In the genomic region with DNA sequence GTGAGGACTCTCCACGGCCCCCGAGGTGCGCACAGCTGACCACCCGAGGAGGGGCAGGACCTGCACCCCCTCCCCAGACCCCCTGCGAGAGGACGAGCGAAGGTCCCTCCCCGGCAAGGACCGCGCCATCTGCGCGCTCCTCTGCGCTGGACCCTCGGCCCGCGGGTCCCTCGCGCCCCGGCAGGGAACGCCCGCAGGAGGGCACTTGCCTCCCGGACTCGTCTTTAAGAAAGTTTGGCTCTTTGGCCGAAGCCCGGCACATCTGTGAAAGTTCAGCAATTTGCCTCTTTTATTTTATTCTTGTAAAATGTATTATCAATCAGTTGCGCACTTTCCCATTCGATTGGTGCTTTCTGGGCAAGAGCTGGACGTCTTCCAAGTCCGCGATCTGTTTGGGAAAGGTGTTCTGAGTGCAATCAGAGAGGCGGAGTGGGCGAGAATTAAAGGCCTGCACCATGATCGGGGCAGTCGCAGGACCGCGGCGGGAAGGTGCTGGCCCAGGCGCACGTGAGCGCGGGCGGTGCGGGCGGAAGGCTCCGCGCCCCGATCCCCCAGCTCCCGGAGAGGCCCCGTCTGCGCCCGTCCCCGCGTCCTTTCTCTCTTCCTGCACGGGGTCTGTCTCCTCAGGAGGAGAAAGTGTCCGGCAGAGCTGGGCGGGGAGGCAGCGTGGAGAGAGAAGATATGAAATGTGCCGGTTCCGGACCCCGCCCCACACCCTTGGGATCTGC, we compare ENCODE assay signal across 8 cellular contexts. TPM values are rescaled to one million over a fixed set of nuclear protein-coding genes. Genes with fewer than 3 reads are reported as not detected.
A peak's percentile ranks its signal among the peaks of the same experiment; 100 is the strongest.
DNase-seq lines count a peak whose midpoint lies in the region; ATAC-seq, FAIRE-seq and TF ChIP-seq lines count a peak whose summit lies in the region.

No MANE protein-coding gene starts in this region.

- peak overlapping the region; percentile 14 for H3K4me2 ChIP-seq in endothelial cell of umbilical vein (ENCODE audit: insufficient read depth, low read length)

- H3K9me1 ChIP-seq in endothelial cell of umbilical vein (replicated peaks; ENCODE audit: control insufficient read depth, extremely low read depth, insufficient read depth, low read length) = no peaks in the 10 kb centered on the region

- in situ Hi-C loops in SK-MEL-5 (cut with HindIII; ENCODE audit: low pct_unique_long_range_greater_than_20kb, low sequenced_read_pairs) = no loop called here

- no peak for TF ChIP-seq CTCF in endothelial cell of umbilical vein (IDR thresholded peaks at IDR 0.05; ENCODE audit: extremely low read depth in 1 of 2, insufficient read depth in 1 of 2, low read depth in 1 of 2, low read length in 2 of 2)

- H2AFZ ChIP-seq in endothelial cell of umbilical vein (ENCODE audit: low read depth, low read length) = no peak overlapping the region

- H3K27me3 ChIP-seq in endothelial cell of umbilical vein (ENCODE audit: control insufficient read depth in 2 of 2, insufficient read depth in 2 of 2, low read length in 2 of 2) = peaks cover 16 to 37% of the 10 kb centered on the region in 2 experiments

- no peaks in the 10 kb centered on the region for H3K9me3 ChIP-seq in endothelial cell of umbilical vein (replicated peaks; ENCODE audit: control insufficient read depth, insufficient read depth, low read length)

- H3K79me2 ChIP-seq in endothelial cell of umbilical vein (ENCODE audit: control insufficient read depth, insufficient read depth, low read length) = no peaks in the 10 kb centered on the region

- no peaks in the 10 kb centered on the region for H3K36me3 ChIP-seq in endothelial cell of umbilical vein (ENCODE audit: control insufficient read depth in 2 of 2, extremely low read depth in 1 of 2, insufficient read depth in 2 of 2, low read length in 2 of 2)

- no peaks in the 10 kb centered on the region for H4K20me1 ChIP-seq in endothelial cell of umbilical vein (replicated peaks; ENCODE audit: control insufficient read depth, extremely low read depth, insufficient read depth, low read length)

- CTCF ChIA-PET in endothelial cell of umbilical vein (lab: Charles Lee) = interaction anchor here (0.8 to 2.9 kb wide), 8 partner anchors 9 to 1480 kb away, joined by 3 to 19 read pairs (median 3); no protein-coding TSS in a partner anchor

- POLR2A ChIA-PET in endothelial cell of umbilical vein (lab: Charles Lee) = interaction anchor here (0.7 kb wide), 1 partner anchor 50 kb away, joined by 6 read pairs; no protein-coding TSS in a partner anchor

- intact Hi-C loops in endothelial cell of umbilical vein (cut with micrococcal nuclease) = loop anchor here (1.0 to 2.0 kb wide), 2 partner anchors 25 to 43 kb away; a partner anchor contains a TSS

- H3K9ac ChIP-seq in endothelial cell of umbilical vein (replicated peaks; ENCODE audit: extremely low read depth, insufficient read depth, low read length) = no peak overlapping the region

- ATAC-seq in HG03135 (IDR thresholded peaks at IDR 0.05; ENCODE audit: unreplicated experiment) = no peak
- ATAC-seq in GM19395 (IDR thresholded peaks at IDR 0.05; ENCODE audit: unreplicated experiment) = no peak
- no peak for ATAC-seq in HG03571 (IDR thresholded peaks at IDR 0.05; ENCODE audit: unreplicated experiment)

- no TSS peak for BruUV-seq in endothelial cell of umbilical vein (replicated peaks; lab: Mats Ljungman, UMichigan)

- no peak overlapping the region for H3K27ac ChIP-seq in endothelial cell of umbilical vein (ENCODE audit: insufficient read depth, low read depth, low read length)

- no peak for FAIRE-seq in endothelial cell of umbilical vein (lab: Jason Lieb, UNC)

- dilution Hi-C loops in endothelial cell of umbilical vein (cut with MboI; ENCODE audit: extremely low pct_ligation_motif_present, low sequenced_read_pairs) = no loop called here

- TF ChIP-seq POLR2A in endothelial cell of umbilical vein (IDR thresholded peaks at IDR 0.05; ENCODE audit: low read depth, low read length) = no peak

- DNase-seq in ELR (ENCODE audit: low read depth) = peak; percentile 17
- DNase-seq in SK-MEL-5 (ENCODE audit: low read depth, low spot score) = peak; percentile 10
- peak; percentile 19 for DNase-seq in endothelial cell of umbilical vein (ENCODE audit: low read depth, low spot score)
- peak; percentile 17 for DNase-seq in myocyte (ENCODE audit: low read depth)
- DNase-seq in SKM-1 (lab: John Stamatoyannopoulos, UW; ENCODE audit: unreplicated experiment) = no peak

- H3K4me1 ChIP-seq in endothelial cell of umbilical vein (ENCODE audit: control insufficient read depth, extremely low read depth, insufficient read depth, low read length) = peaks cover 3% of the 10 kb centered on the region

- peak overlapping the region in 1 of 3 experiments; percentile 19 for H3K4me3 ChIP-seq in endothelial cell of umbilical vein (replicated peaks in 1 of 3; ENCODE audit: insufficient read depth in 1 of 3, low read depth in 1 of 3, low read length in 3 of 3)

TF ChIP-seq in endothelial cell of umbilical vein, 7 proteins besides CTCF, POLR2A, EP300 and RAD21:
- TF ChIP-seq POLR2AphosphoS5 (IDR thresholded peaks at IDR 0.05; ENCODE audit: insufficient read depth, low read depth, low read length) (no peak), EZH2 (IDR thresholded peaks at IDR 0.05; ENCODE audit: borderline replicate concordance, low read depth, low read length, severe bottlenecking) (peak; percentile 87)
TF ChIP-seq in endothelial cell of umbilical vein: peak in this region for 1.

RNA-seq across cellular contexts. Expression of a gene that starts 1.6 kb away (rescaled TPM):
- not detected in 2 replicates for total RNA-seq in SK-MEL-5 (2014; rRNA removed; shearing (Covaris generic))
- not detected in 2 replicates for polyA plus RNA-seq in SK-MEL-5 (2015; cell fraction: cytosol; rRNA removed)
- not detected in 2 replicates for polyA plus RNA-seq in SK-MEL-5 (2015; cell fraction: nucleus; rRNA removed)
- not detected in 2 replicates for total RNA-seq in endothelial cell of umbilical vein
- not detected in 2 replicates for polyA plus RNA-seq in endothelial cell of umbilical vein
- polyA plus RNA-seq in endothelial cell of umbilical vein (2011; cell fraction: cytosol; rRNA removed) = not detected in 2 replicates
- polyA plus RNA-seq in endothelial cell of umbilical vein (2011; cell fraction: nucleus; rRNA removed) = not detected in 2 replicates
- polyA plus RNA-seq in endothelial cell of umbilical vein (2012) = not detected in 2 replicates
- not detected in 2 replicates for polyA minus RNA-seq in endothelial cell of umbilical vein
- not detected for polyA minus RNA-seq in endothelial cell of umbilical vein (2011; cell fraction: cytosol; rRNA and poly(A)+ RNA removed)
- polyA minus RNA-seq in endothelial cell of umbilical vein (2011; cell fraction: nucleus; rRNA and poly(A)+ RNA removed) = not detected in 2 replicates
- total RNA-seq in myocyte = not detected in 2 replicates
- not detected for polyA plus RNA-seq in myocyte (2012)

RNA-seq across cellular contexts. Expression of a gene that starts 24.8 kb away (rescaled TPM):
- total RNA-seq in SK-MEL-5 (2014; rRNA removed; shearing (Covaris generic)) = 247 and 268 TPM in 2 replicates
- polyA plus RNA-seq in SK-MEL-5 (2015; cell fraction: cytosol; rRNA removed) = 149 and 158 TPM in 2 replicates
- polyA plus RNA-seq in SK-MEL-5 (2015; cell fraction: nucleus; rRNA removed) = 167 and 200 TPM in 2 replicates
- 76.2 and 80.2 TPM in 2 replicates for total RNA-seq in endothelial cell of umbilical vein
- 46.1 and 63.4 TPM in 2 replicates for polyA plus RNA-seq in endothelial cell of umbilical vein
- 79.2 and 82.1 TPM in 2 replicates for polyA plus RNA-seq in endothelial cell of umbilical vein (2011; cell fraction: cytosol; rRNA removed)
- polyA plus RNA-seq in endothelial cell of umbilical vein (2011; cell fraction: nucleus; rRNA removed) = 59.3 and 73.2 TPM in 2 replicates
- 101 and 123 TPM in 2 replicates for polyA plus RNA-seq in endothelial cell of umbilical vein (2012)
- 83.6 and 93.4 TPM in 2 replicates for polyA minus RNA-seq in endothelial cell of umbilical vein
- polyA minus RNA-seq in endothelial cell of umbilical vein (2011; cell fraction: cytosol; rRNA and poly(A)+ RNA removed) = 98.7 TPM
- 41.4 and 54.6 TPM in 2 replicates for polyA minus RNA-seq in endothelial cell of umbilical vein (2011; cell fraction: nucleus; rRNA and poly(A)+ RNA removed)
- 113 and 114 TPM in 2 replicates for total RNA-seq in myocyte
- 87.2 TPM for polyA plus RNA-seq in myocyte (2012)

RNA-seq across cellular contexts. Expression of a gene that starts 25.7 kb away (rescaled TPM):
- total RNA-seq in SK-MEL-5 (2014; rRNA removed; shearing (Covaris generic)) = 20.1 and 21.9 TPM in 2 replicates
- 16.3 and 21.8 TPM in 2 replicates for polyA plus RNA-seq in SK-MEL-5 (2015; cell fraction: cytosol; rRNA removed)
- 124 and 132 TPM in 2 replicates for polyA plus RNA-seq in SK-MEL-5 (2015; cell fraction: nucleus; rRNA removed)
- 18.6 and 22.4 TPM in 2 replicates for total RNA-seq in endothelial cell of umbilical vein
- 8.6 and 12.5 TPM in 2 replicates for polyA plus RNA-seq in endothelial cell of umbilical vein
- 11.2 and 11.8 TPM in 2 replicates for polyA plus RNA-seq in endothelial cell of umbilical vein (2011; cell fraction: cytosol; rRNA removed)
- 68.6 and 76.3 TPM in 2 replicates for polyA plus RNA-seq in endothelial cell of umbilical vein (2011; cell fraction: nucleus; rRNA removed)
- 12.1 and 15.6 TPM in 2 replicates for polyA plus RNA-seq in endothelial cell of umbilical vein (2012)
- 13.9 and 21.4 TPM in 2 replicates for polyA minus RNA-seq in endothelial cell of umbilical vein
- 3.1 TPM for polyA minus RNA-seq in endothelial cell of umbilical vein (2011; cell fraction: cytosol; rRNA and poly(A)+ RNA removed)
- 42.8 and 52.4 TPM in 2 replicates for polyA minus RNA-seq in endothelial cell of umbilical vein (2011; cell fraction: nucleus; rRNA and poly(A)+ RNA removed)
- total RNA-seq in myocyte = 40.6 and 48.7 TPM in 2 replicates
- polyA plus RNA-seq in myocyte (2012) = 31.1 TPM
